In the genomic region with DNA sequence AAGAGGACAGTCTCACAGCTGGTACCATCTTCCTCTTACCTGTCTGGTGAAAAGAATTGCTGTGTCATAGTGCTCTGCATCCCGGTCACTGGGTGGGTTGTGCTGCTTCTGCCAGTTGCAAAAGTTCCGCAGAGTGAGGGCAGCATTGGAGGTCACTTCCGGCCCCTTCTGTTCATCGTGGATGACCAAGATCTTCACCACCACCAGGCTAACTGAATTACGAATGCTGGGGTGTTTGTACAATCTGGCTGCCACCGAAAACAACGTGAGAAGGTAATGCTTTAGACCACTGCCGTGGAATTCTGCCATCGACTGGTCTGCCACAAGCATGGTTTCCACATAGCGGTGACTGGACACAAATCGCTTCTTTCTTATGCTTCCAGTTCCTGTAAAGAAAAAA, we compare ENCODE assay signal across 10 cellular contexts. TPM values are rescaled to one million over a fixed set of nuclear protein-coding genes. Genes with fewer than 3 reads are reported as not detected.
A peak's percentile ranks its signal among the peaks of the same experiment; 100 is the strongest.
DNase-seq lines count a peak whose midpoint lies in the region; ATAC-seq, FAIRE-seq and TF ChIP-seq lines count a peak whose summit lies in the region.
"Had no signal": no experiment of that assay in that cellular context is flagged by ENCODE, and none has a peak within 500 bp of the region (broad histone marks: within the 10 kb centered on the region; RNA-seq: fewer than 3 reads in every experiment).

No MANE protein-coding gene starts in this region.

- DNase-seq in Caki2 (ENCODE audit: low read depth) (peak; percentile 68), RCC 7860 (ENCODE audit: low spot score) (peak; percentile 66), fibroblast of lung (ENCODE audit: low read depth in 2 of 2) (peak; percentile 30 to 61), progenitor cell of endocrine pancreas (ENCODE audit: low spot score, unreplicated experiment) (no peak), urothelium cell line (ENCODE audit: low spot score) (no peak), sciatic nerve (ENCODE audit: low spot score) (no peak)
- DNase-seq: NCI-H187 had no signal

- peaks cover 3% of the 10 kb centered on the region for H3K27me3 Mint-ChIP-seq in progenitor cell of endocrine pancreas

- H3K27ac ChIP-seq in fibroblast of lung (ENCODE audit: insufficient read depth, low read length) = peak overlapping the region; percentile 90
- H3K27ac ChIP-seq: neutrophil had no signal

- H2AFZ ChIP-seq in fibroblast of lung (ENCODE audit: low read length) = no peak overlapping the region

- H3K79me2 ChIP-seq in fibroblast of lung (ENCODE audit: control insufficient read depth, insufficient read depth, low read length) = peaks cover 54% of the 10 kb centered on the region

- peak overlapping the region; percentile 20 for H3K4me3 Mint-ChIP-seq in progenitor cell of endocrine pancreas (ENCODE audit: low read depth)

- TF ChIP-seq CTCF in fibroblast of lung (conservative IDR thresholded peaks at IDR 0.05 in 1 of 2, IDR thresholded peaks at IDR 0.05 in 1 of 2; ENCODE audit: low read depth in 1 of 2, low read length in 2 of 2) (no peak), progenitor cell of endocrine pancreas (IDR thresholded peaks at IDR 0.05; ENCODE audit: unreplicated experiment) (no peak)

- intact Hi-C loops in sciatic nerve (cut with DNase I) = no loop called here

- in situ Hi-C loops in Caki2 (cut with HindIII; ENCODE audit: low pct_unique_long_range_greater_than_20kb, low sequenced_read_pairs) = no loop called here

- FAIRE-seq in RCC 7860 (lab: Jason Lieb, UNC) (no peak), urothelium cell line (lab: Jason Lieb, UNC) (no peak)

- peak overlapping the region; percentile 98 for H3K4me2 ChIP-seq in fibroblast of lung (ENCODE audit: extremely low read depth, insufficient read depth, low read length)

- peaks cover 24% of the 10 kb centered on the region for H3K4me1 Mint-ChIP-seq in progenitor cell of endocrine pancreas (ENCODE audit: low read depth)

- peaks cover 8% of the 10 kb centered on the region for H4K20me1 ChIP-seq in fibroblast of lung (ENCODE audit: control insufficient read depth, extremely low read depth, insufficient read depth, low read length)

- no peaks in the 10 kb centered on the region for H3K9me3 Mint-ChIP-seq in progenitor cell of endocrine pancreas (ENCODE audit: low read depth)

- H3K9ac ChIP-seq in fibroblast of lung (ENCODE audit: insufficient read depth, low read length) = peak overlapping the region; percentile 11

- peaks cover 30% of the 10 kb centered on the region for H3K36me3 ChIP-seq in fibroblast of lung (ENCODE audit: control insufficient read depth, insufficient read depth, low read length)
- H3K36me3 ChIP-seq: neutrophil had no signal

- H3K36me3 Mint-ChIP-seq in progenitor cell of endocrine pancreas (ENCODE audit: insufficient read depth) = peaks cover 37% of the 10 kb centered on the region

- no peaks in the 10 kb centered on the region for H3K27me3 ChIP-seq in fibroblast of lung (ENCODE audit: control insufficient read depth, insufficient read depth, low read length)

- peak overlapping the region; percentile 98 for H3K27ac Mint-ChIP-seq in progenitor cell of endocrine pancreas

- no peak for ATAC-seq in sciatic nerve
- ATAC-seq in HG03097 (IDR thresholded peaks at IDR 0.05; ENCODE audit: low FRiP score, unreplicated experiment) = no peak
- ATAC-seq in HG03108 (IDR thresholded peaks at IDR 0.05; ENCODE audit: unreplicated experiment) = no peak

- H3K4me3 ChIP-seq in fibroblast of lung (replicated peaks in 1 of 4; ENCODE audit: control extremely low read depth in 1 of 4, insufficient read depth in 1 of 4, low read depth in 3 of 4, low read length in 4 of 4) = peak overlapping the region; percentile 80 to 99 (median 91)

- H3K4me1 ChIP-seq in fibroblast of lung (ENCODE audit: control insufficient read depth, extremely low read depth, insufficient read depth, low read length) = peaks cover 11% of the 10 kb centered on the region

- H3K9me3 ChIP-seq in fibroblast of lung (ENCODE audit: control insufficient read depth, insufficient read depth, low read depth, low read length) = no peaks in the 10 kb centered on the region
- H3K9me3 ChIP-seq: neutrophil had no signal

RNA-seq across cellular contexts. Expression of gene ADAMTS1, which starts 2.9 kb away (rescaled TPM):
- 35.1 and 62.5 TPM in 2 replicates for total RNA-seq in Caki2 (2014; rRNA removed; shearing (Covaris generic); ENCODE audit: low replicate concordance)
- total RNA-seq in fibroblast of lung = 186 and 199 TPM in 2 replicates
- polyA plus RNA-seq in fibroblast of lung = 200 and 208 TPM in 2 replicates
- 119 and 123 TPM in 2 replicates for polyA plus RNA-seq in fibroblast of lung (2012)
- 886 and 1,145 TPM in 2 replicates for polyA minus RNA-seq in fibroblast of lung (ENCODE audit: low replicate concordance)
- 11.6 and 12.7 TPM in 2 replicates for total RNA-seq in progenitor cell of endocrine pancreas
- 128 TPM for total RNA-seq in sciatic nerve

Comparison
In these comparisons a context has a peak if more than half of its experiments do, and no peak if none do; other contexts are left out.
1. DNase-seq: peak in Caki2 (single experiment), RCC 7860 (single experiment) and fibroblast of lung (2 of 2); none in progenitor cell of endocrine pancreas (single experiment), urothelium cell line (single experiment) and sciatic nerve (single experiment).